ENCODE assay signal across 1 cellular context in genomic region chr5:148482697-148483462, GRCh38.
TF ChIP-seq lines count a peak whose summit lies in the region.

No MANE protein-coding gene starts in this region.

TF ChIP-seq in K562, 482 proteins besides CTCF, POLR2A, EP300 and RAD21 (continued from another document and continues in another):
- no peak for TF ChIP-seq TOE1 (IDR thresholded peaks at IDR 0.05; ENCODE audit: borderline replicate concordance)
- no peak for TF ChIP-seq TOE1 (CRISPR knock-in tag; IDR thresholded peaks at IDR 0.05; ENCODE audit: borderline replicate concordance, low read depth)
- no peak for TF ChIP-seq SP2 (IDR thresholded peaks at IDR 0.05; ENCODE audit: extremely low read depth, low read depth, low read length, poor library complexity, severe bottlenecking)
- no peak for TF ChIP-seq PURB (CRISPR knock-in tag; IDR thresholded peaks at IDR 0.05; ENCODE audit: low read depth)
- no peak for TF ChIP-seq POLR2AphosphoS5 (IDR thresholded peaks at IDR 0.05; ENCODE audit: control insufficient read depth, insufficient read depth, low read depth, low read length)
- no peak for TF ChIP-seq LCOR (CRISPR knock-in tag; IDR thresholded peaks at IDR 0.05)
- no peak for TF ChIP-seq HES1 (IDR thresholded peaks at IDR 0.05; ENCODE audit: low read depth)
- peak; percentile 73 for TF ChIP-seq RBM25 (IDR thresholded peaks at IDR 0.05; ENCODE audit: low read depth, low read length, severe bottlenecking)
- TF ChIP-seq HDAC1 (IDR thresholded peaks at IDR 0.05), result peak in 1 of 2 experiments; percentile 68; a peak in 1 of 4 replicates
- peak; percentile 99 for TF ChIP-seq BCOR (IDR thresholded peaks at IDR 0.05)
- TF ChIP-seq L3MBTL2 (IDR thresholded peaks at IDR 0.05), result peak; percentile 46; the same call in 1 of the 2 replicates
- no peak for TF ChIP-seq HDAC8 (tag; IDR thresholded peaks at IDR 0.05)
- no peak for TF ChIP-seq ZNF23 (CRISPR knock-in tag; IDR thresholded peaks at IDR 0.05)
- TF ChIP-seq ZNF134 (CRISPR knock-in tag; conservative IDR thresholded peaks at IDR 0.05), result no peak
- no peak for TF ChIP-seq BRD4 (IDR thresholded peaks at IDR 0.05)
- 0 out of 2 replicates have a peak, but pooled peaks have one; percentile 22 for TF ChIP-seq CBFA2T3 (IDR thresholded peaks at IDR 0.05)
- peak; percentile 47; the same call in 1 of the 2 replicates for TF ChIP-seq SMARCA4 (IDR thresholded peaks at IDR 0.05)
- TF ChIP-seq CLOCK (CRISPR knock-in tag; IDR thresholded peaks at IDR 0.05; ENCODE audit: borderline replicate concordance), result no peak
- TF ChIP-seq GTF2B (IDR thresholded peaks at IDR 0.05; ENCODE audit: extremely low read depth, insufficient read length), result no peak
- TF ChIP-seq HNRNPK (IDR thresholded peaks at IDR 0.05; ENCODE audit: low read depth, low read length, poor library complexity, severe bottlenecking), result no peak
- no peak for TF ChIP-seq CREB5 (CRISPR knock-in tag; IDR thresholded peaks at IDR 0.05)
- peak; percentile 55; the same call in 1 of the 2 replicates for TF ChIP-seq NFATC3 (IDR thresholded peaks at IDR 0.05)
- TF ChIP-seq CTBP1 (IDR thresholded peaks at IDR 0.05; ENCODE audit: borderline replicate concordance), result peak; percentile 36; the same call in 1 of the 2 replicates
- no peak for TF ChIP-seq TSHZ1 (CRISPR knock-in tag; IDR thresholded peaks at IDR 0.05)
- TF ChIP-seq THRB (CRISPR knock-in tag; conservative IDR thresholded peaks at IDR 0.05), result no peak
- no peak for TF ChIP-seq KAT8 (IDR thresholded peaks at IDR 0.05; ENCODE audit: low read depth)
- no peak for TF ChIP-seq ZNF274 (IDR thresholded peaks at IDR 0.05; ENCODE audit: borderline replicate concordance, low read depth, low read length)
- TF ChIP-seq REST (CRISPR knock-in tag; IDR thresholded peaks at IDR 0.05; ENCODE audit: low read depth), result no peak
- TF ChIP-seq PRPF4 (IDR thresholded peaks at IDR 0.05; ENCODE audit: insufficient read depth, low read depth, low read length, poor library complexity, severe bottlenecking), result no peak
- no peak for TF ChIP-seq OTX1 (CRISPR knock-in tag; IDR thresholded peaks at IDR 0.05)
- no peak for TF ChIP-seq ATF4 (CRISPR knock-in tag; IDR thresholded peaks at IDR 0.05)
- no peak for TF ChIP-seq BCLAF1 (IDR thresholded peaks at IDR 0.05; ENCODE audit: borderline replicate concordance in 1 of 2, control insufficient read depth in 1 of 2, low read depth in 2 of 2, low read length in 1 of 2)
- TF ChIP-seq SMAD2 (IDR thresholded peaks at IDR 0.05; ENCODE audit: low read depth, low read length), result no peak
- TF ChIP-seq PHF20 (IDR thresholded peaks at IDR 0.05; ENCODE audit: partially characterized antibody), result peak; percentile 45
- TF ChIP-seq MTA1 (IDR thresholded peaks at IDR 0.05; ENCODE audit: borderline replicate concordance), result 0 out of 2 replicates have a peak, but pooled peaks have one; percentile 41
- TF ChIP-seq ZNF76 (CRISPR knock-in tag; IDR thresholded peaks at IDR 0.05; ENCODE audit: borderline replicate concordance), result no peak
- no peak for TF ChIP-seq ZNF239 (CRISPR knock-in tag; IDR thresholded peaks at IDR 0.05)
- TF ChIP-seq ZNF699 (CRISPR knock-in tag; IDR thresholded peaks at IDR 0.05; ENCODE audit: insufficient replicate concordance), result no peak
